9 cellular contexts compared by ENCODE assay signal in genomic region chr3:104102386-104102785, GRCh38.
DNase-seq lines count a peak whose midpoint lies in the region; ATAC-seq, FAIRE-seq and TF ChIP-seq lines count a peak whose summit lies in the region.
"Had no signal": no experiment of that assay in that cellular context is flagged by ENCODE, and none has a peak within 500 bp of the region (broad histone marks: within the 10 kb centered on the region; RNA-seq: fewer than 3 reads in every experiment).

No MANE protein-coding gene starts in this region.

- CTCF ChIA-PET in PC-3 (lab: Charles Lee), result no interaction called here

- H3K9me3 Mint-ChIP-seq in activated CD4-positive, alpha-beta T cell treated with anti-CD3 and anti-CD28 coated beads, Interleukin-2, amount 10 ng/mL, durations not matched to agents 24 days and 14 days, result no peaks in the 10 kb centered on the region
- H3K9me3 Mint-ChIP-seq: dendritic cell treated with granulocyte-macrophage colony-stimulating factor and Interleukin-4, amounts not matched to agents 40 ng/mL and 50 ng/mL, for 4 days had no signal

- H3K9me2 ChIP-seq in PC-3 (replicated peaks; ENCODE audit: low read length), result no peaks in the 10 kb centered on the region

- H3K9ac ChIP-seq in PC-3 (ENCODE audit: low read length), result no peak overlapping the region

- no peak for FAIRE-seq in small intestine (lab: Jason Lieb, UNC)

- POLR2A ChIA-PET in PC-3 (lab: Charles Lee; ENCODE audit: unreplicated experiment), result no interaction called here

- no peak overlapping the region for H3K4me3 Mint-ChIP-seq in activated CD4-positive, alpha-beta T cell treated with anti-CD3 and anti-CD28 coated beads, Interleukin-2, amount 10 ng/mL, durations not matched to agents 24 days and 14 days
- H3K4me3 Mint-ChIP-seq: dendritic cell treated with granulocyte-macrophage colony-stimulating factor and Interleukin-4, amounts not matched to agents 40 ng/mL and 50 ng/mL, for 4 days had no signal

- ATAC-seq in GM21723 (IDR thresholded peaks at IDR 0.05; ENCODE audit: unreplicated experiment) (peak; percentile 96), PC-3 (peak; percentile 88)

- peak overlapping the region; percentile 17; the same call in 1 of the 2 replicates for H2AFZ ChIP-seq in PC-3 (ENCODE audit: low read length)

- H3K36me3 ChIP-seq in PC-3 (ENCODE audit: low read depth, low read length) (no peaks in the 10 kb centered on the region), small intestine (ENCODE audit: control insufficient read depth in 2 of 2, insufficient read depth in 2 of 2, low read length in 2 of 2) (no peaks in the 10 kb centered on the region)

- DNase-seq in activated CD4-positive, alpha-beta T cell treated with anti-CD3 and anti-CD28 coated beads, Interleukin-2, amount 10 ng/mL, durations not matched to agents 24 days and 14 days, result peak; percentile 58
- no peak for DNase-seq in activated CD4-positive, alpha-beta T cell treated with anti-CD3 and anti-CD28 coated beads for 4 hours
- peak; percentile 4 for DNase-seq in HS-5 (ENCODE audit: low read depth)
- DNase-seq in PC-3, result peak; percentile 64
- DNase-seq in fibroblast of mammary gland (ENCODE audit: low read depth), result peak; percentile 55
- DNase-seq in small intestine, result peak; percentile 3
- no peak for DNase-seq in activated T-cell treated with anti-CD3 and anti-CD28 coated beads, Interleukin-2, amount 50 U/mL, for 1 hour

- H3K27me3 ChIP-seq in PC-3 (ENCODE audit: low read length) (no peaks in the 10 kb centered on the region), small intestine (ENCODE audit: control insufficient read depth in 2 of 2, insufficient read depth in 2 of 2, low read length in 2 of 2) (no peaks in the 10 kb centered on the region)

- no peaks in the 10 kb centered on the region for H3K4me1 ChIP-seq in PC-3 (ENCODE audit: insufficient read depth, low read length)
- H3K4me1 ChIP-seq in small intestine (ENCODE audit: control insufficient read depth in 2 of 2, insufficient read depth in 1 of 2, low read depth in 1 of 2, low read length in 1 of 2), result no peaks in the 10 kb centered on the region

- WGBS in small intestine, 3 donors, result 6 to 11% (median 9%) methylated on average over 3 of the region's 3 CpGs

- TF ChIP-seq CTCF in PC-3 (conservative IDR thresholded peaks at IDR 0.05; ENCODE audit: low read depth, low read length) (peak; percentile 84), fibroblast of mammary gland (conservative IDR thresholded peaks at IDR 0.05; ENCODE audit: control insufficient read depth, insufficient read depth, low read depth, low read length) (peak; percentile 59)

- intact Hi-C loops in activated CD4-positive, alpha-beta T cell treated with anti-CD3 and anti-CD28 coated beads, Interleukin-2, amount 10 ng/mL, durations not matched to agents 24 days and 14 days (cut with micrococcal nuclease), result no loop called here
- intact Hi-C loops in PC-3 (cut with micrococcal nuclease), result no loop called here

- no peaks in the 10 kb centered on the region for H3F3A ChIP-seq in PC-3 (ENCODE audit: low read length, unreplicated experiment)

- H3K36me3 Mint-ChIP-seq in activated CD4-positive, alpha-beta T cell treated with anti-CD3 and anti-CD28 coated beads, Interleukin-2, amount 10 ng/mL, durations not matched to agents 24 days and 14 days (ENCODE audit: low read depth), result no peaks in the 10 kb centered on the region

- no peak overlapping the region for H3K4me2 ChIP-seq in PC-3 (ENCODE audit: low read length)

- BruUV-seq in PC-3 (replicated peaks; lab: Mats Ljungman, UMichigan), result no TSS peak

- no peaks in the 10 kb centered on the region for H4K20me1 ChIP-seq in PC-3 (ENCODE audit: low read length)

- H3K9me3 ChIP-seq in PC-3 (ENCODE audit: low read length) (no peaks in the 10 kb centered on the region), small intestine (ENCODE audit: control insufficient read depth, low read depth) (no peaks in the 10 kb centered on the region)

- no peaks in the 10 kb centered on the region for H3K79me2 ChIP-seq in PC-3 (ENCODE audit: low read length)

- H3K27ac ChIP-seq in PC-3 (ENCODE audit: low read length) (no peak overlapping the region), small intestine (ENCODE audit: low read depth in 1 of 2, low read length in 1 of 2) (no peak overlapping the region)

- H3K27ac Mint-ChIP-seq in activated CD4-positive, alpha-beta T cell treated with anti-CD3 and anti-CD28 coated beads, Interleukin-2, amount 10 ng/mL, durations not matched to agents 24 days and 14 days, result no peak overlapping the region
- H3K27ac Mint-ChIP-seq: dendritic cell treated with granulocyte-macrophage colony-stimulating factor and Interleukin-4, amounts not matched to agents 40 ng/mL and 50 ng/mL, for 4 days had no signal

- H3K4me3 ChIP-seq in PC-3 (ENCODE audit: low read length), result no peak overlapping the region
- H3K4me3 ChIP-seq in fibroblast of mammary gland (ENCODE audit: control insufficient read depth, low read depth, low read length), result no peak overlapping the region
- no peak overlapping the region for H3K4me3 ChIP-seq in small intestine (ENCODE audit: low read depth in 1 of 2, low read length in 2 of 2)

- no peaks in the 10 kb centered on the region for H3K4me1 Mint-ChIP-seq in activated CD4-positive, alpha-beta T cell treated with anti-CD3 and anti-CD28 coated beads, Interleukin-2, amount 10 ng/mL, durations not matched to agents 24 days and 14 days

- no peaks in the 10 kb centered on the region for H3K27me3 Mint-ChIP-seq in activated CD4-positive, alpha-beta T cell treated with anti-CD3 and anti-CD28 coated beads, Interleukin-2, amount 10 ng/mL, durations not matched to agents 24 days and 14 days
- H3K27me3 Mint-ChIP-seq: dendritic cell treated with granulocyte-macrophage colony-stimulating factor and Interleukin-4, amounts not matched to agents 40 ng/mL and 50 ng/mL, for 4 days had no signal

Comparison
In these comparisons a context has a peak if more than half of its experiments do, and no peak if none do; other contexts are left out.
1. DNase-seq: peak in activated CD4-positive, alpha-beta T cell treated with anti-CD3 and anti-CD28 coated beads, Interleukin-2, amount 10 ng/mL, durations not matched to agents 24 days and 14 days (single experiment), HS-5 (single experiment), PC-3 (single experiment), fibroblast of mammary gland (single experiment) and small intestine (single experiment); none in activated CD4-positive, alpha-beta T cell treated with anti-CD3 and anti-CD28 coated beads for 4 hours (0 of 2) and activated T-cell treated with anti-CD3 and anti-CD28 coated beads, Interleukin-2, amount 50 U/mL, for 1 hour (single experiment).